In the genomic region with DNA sequence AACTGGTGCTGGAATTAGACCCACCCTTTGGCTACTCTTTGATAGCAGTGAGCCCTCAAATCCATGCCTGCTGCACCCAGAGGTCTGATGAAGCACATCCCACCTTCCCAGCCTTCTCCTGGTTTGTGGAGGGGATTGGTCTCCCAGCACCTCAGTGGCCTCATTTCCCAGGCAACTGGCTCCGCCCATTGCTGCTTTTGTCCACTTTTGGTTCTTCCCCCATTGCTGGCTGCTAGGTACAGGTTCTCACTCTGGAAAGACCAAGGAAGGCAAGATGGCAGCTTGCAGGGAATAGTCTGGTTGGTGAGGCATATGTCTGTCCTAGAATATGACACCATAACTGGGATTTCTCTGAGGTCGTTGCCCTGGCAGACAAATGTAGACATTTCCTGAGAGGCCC, we compare ENCODE assay signal across 19 cellular contexts. TPM values are rescaled to one million over a fixed set of nuclear protein-coding genes. Genes with fewer than 3 reads are reported as not detected.
DNase-seq lines count a peak whose midpoint lies in the region; ATAC-seq and TF ChIP-seq lines count a peak whose summit lies in the region.
"Had no signal": no experiment of that assay in that cellular context is flagged by ENCODE, and none has a peak within 500 bp of the region (broad histone marks: within the 10 kb centered on the region; RNA-seq: fewer than 3 reads in every experiment).

No MANE protein-coding gene starts in this region.

- no peak overlapping the region for H2AFZ ChIP-seq in GM23338

- H3K27me3 ChIP-seq in right cardiac atrium (ENCODE audit: control insufficient read depth, insufficient read depth), result no peaks in the 10 kb centered on the region
- no peaks in the 10 kb centered on the region for H3K27me3 ChIP-seq in GM23338 (ENCODE audit: insufficient read depth)
- H3K27me3 ChIP-seq: BLaER1 had no signal

- no peaks in the 10 kb centered on the region for H3K9me2 ChIP-seq in GM23338 (ENCODE audit: insufficient read depth)

- ATAC-seq in right cardiac atrium (no peak), GM23338 (no peak)
- ATAC-seq: CD8-positive, alpha-beta T cell; GM12878; HepG2 had no signal

- DNase-seq in NCI-H748 (lab: John Stamatoyannopoulos, UW; ENCODE audit: unreplicated experiment) (peak; percentile 14), NCI-H748 treated with DMSO at 0.1 percent for 48 hours (lab: John Stamatoyannopoulos, UW) (no peak), cardiac septum (ENCODE audit: low spot score) (peak; percentile 24), right cardiac atrium (no peak), mesenteric fat pad (ENCODE audit: low spot score) (peak; percentile 65), GM23338 (ENCODE audit: low spot score) (no peak), mesothelial cell of epicardium (ENCODE audit: low spot score in 2 of 2, unreplicated experiment in 2 of 2) (no peak)
- DNase-seq: Calu3; CD8-positive, alpha-beta T cell; DMS79 treated with DMSO at 0.1 percent for 48 hours; GF-D8 had no signal

- 62% methylated on average over 2 of the region's 2 CpGs for WGBS in right cardiac atrium

- no peaks in the 10 kb centered on the region for H3K79me2 ChIP-seq in GM23338 (replicated peaks; ENCODE audit: insufficient read depth)

- H3K36me3 Mint-ChIP-seq in GM23338 (ENCODE audit: low read depth), result no peaks in the 10 kb centered on the region
- H3K36me3 Mint-ChIP-seq in mesothelial cell of epicardium, result no peaks in the 10 kb centered on the region
- H3K36me3 Mint-ChIP-seq: CD8-positive, alpha-beta T cell had no signal

- H3K4me1 Mint-ChIP-seq in GM23338, result no peaks in the 10 kb centered on the region
- H3K4me1 Mint-ChIP-seq in mesothelial cell of epicardium, result peaks cover under 1% of the 10 kb centered on the region

- H3K27ac Mint-ChIP-seq in GM23338, result no peak overlapping the region
- H3K27ac Mint-ChIP-seq in mesothelial cell of epicardium, result no peak overlapping the region
- H3K27ac Mint-ChIP-seq: CD8-positive, alpha-beta T cell had no signal

- no peaks in the 10 kb centered on the region for H3K9me3 ChIP-seq in right cardiac atrium (ENCODE audit: control insufficient read depth, low read length)
- H3K9me3 ChIP-seq: BLaER1, HAP-1 had no signal

- no peak for TF ChIP-seq CTCF in GM23338 (conservative IDR thresholded peaks at IDR 0.05; ENCODE audit: low read depth in 2 of 2)
- no peak for TF ChIP-seq CTCF in mesothelial cell of epicardium (IDR thresholded peaks at IDR 0.05; ENCODE audit: unreplicated experiment)

- no peaks in the 10 kb centered on the region for H3K36me3 ChIP-seq in GM23338 (ENCODE audit: insufficient read depth)
- H3K36me3 ChIP-seq: BLaER1, HAP-1 had no signal

- H3K27ac ChIP-seq in right cardiac atrium (ENCODE audit: low read length), result no peak overlapping the region
- no peak overlapping the region for H3K27ac ChIP-seq in GM23338 (ENCODE audit: low read depth)
- H3K27ac ChIP-seq: 22Rv1, BLaER1 had no signal

- H3K4me1 ChIP-seq in right cardiac atrium (ENCODE audit: control insufficient read depth, insufficient read depth, low read length), result no peaks in the 10 kb centered on the region
- no peaks in the 10 kb centered on the region for H3K4me1 ChIP-seq in GM23338 (ENCODE audit: insufficient read depth)
- H3K4me1 ChIP-seq: HAP-1 had no signal

- H3K4me2 ChIP-seq in GM23338, result no peak overlapping the region
- H3K4me2 ChIP-seq: BLaER1 had no signal

- H3K27me3 Mint-ChIP-seq in GM23338 (ENCODE audit: insufficient read depth, low read depth, poor library complexity) (peaks cover 4% of the 10 kb centered on the region), mesothelial cell of epicardium (ENCODE audit: low read depth) (peaks cover 3% of the 10 kb centered on the region)

- H3K4me3 ChIP-seq in right cardiac atrium (ENCODE audit: low read length) (no peak overlapping the region), GM23338 (no peak overlapping the region)
- H3K4me3 ChIP-seq: BLaER1, GM12878, HAP-1 had no signal

- H3K9me3 Mint-ChIP-seq in GM23338, result no peaks in the 10 kb centered on the region
- no peaks in the 10 kb centered on the region for H3K9me3 Mint-ChIP-seq in mesothelial cell of epicardium
- H3K9me3 Mint-ChIP-seq: CD8-positive, alpha-beta T cell had no signal

- H3F3A ChIP-seq in GM23338 (replicated peaks; ENCODE audit: low read depth), result no peaks in the 10 kb centered on the region

- intact Hi-C loops in cardiac septum (cut with DNase I) (no loop called here), right cardiac atrium (cut with DNase I) (no loop called here)

- H4K20me1 ChIP-seq in GM23338 (replicated peaks; ENCODE audit: insufficient read depth), result no peaks in the 10 kb centered on the region
- H4K20me1 ChIP-seq: BLaER1 had no signal

- no peak overlapping the region for H3K4me3 Mint-ChIP-seq in GM23338
- H3K4me3 Mint-ChIP-seq in mesothelial cell of epicardium, result no peak overlapping the region
- H3K4me3 Mint-ChIP-seq: CD8-positive, alpha-beta T cell had no signal

TF ChIP-seq in GM23338, 12 proteins besides CTCF, POLR2A, EP300 and RAD21:
- no peak for TF ChIP-seq EZH2phosphoT487 (IDR thresholded peaks at IDR 0.05; ENCODE audit: unreplicated experiment)
- no peak for TF ChIP-seq JUNB (IDR thresholded peaks at IDR 0.05; ENCODE audit: unreplicated experiment)
- TF ChIP-seq, protein P1, sequence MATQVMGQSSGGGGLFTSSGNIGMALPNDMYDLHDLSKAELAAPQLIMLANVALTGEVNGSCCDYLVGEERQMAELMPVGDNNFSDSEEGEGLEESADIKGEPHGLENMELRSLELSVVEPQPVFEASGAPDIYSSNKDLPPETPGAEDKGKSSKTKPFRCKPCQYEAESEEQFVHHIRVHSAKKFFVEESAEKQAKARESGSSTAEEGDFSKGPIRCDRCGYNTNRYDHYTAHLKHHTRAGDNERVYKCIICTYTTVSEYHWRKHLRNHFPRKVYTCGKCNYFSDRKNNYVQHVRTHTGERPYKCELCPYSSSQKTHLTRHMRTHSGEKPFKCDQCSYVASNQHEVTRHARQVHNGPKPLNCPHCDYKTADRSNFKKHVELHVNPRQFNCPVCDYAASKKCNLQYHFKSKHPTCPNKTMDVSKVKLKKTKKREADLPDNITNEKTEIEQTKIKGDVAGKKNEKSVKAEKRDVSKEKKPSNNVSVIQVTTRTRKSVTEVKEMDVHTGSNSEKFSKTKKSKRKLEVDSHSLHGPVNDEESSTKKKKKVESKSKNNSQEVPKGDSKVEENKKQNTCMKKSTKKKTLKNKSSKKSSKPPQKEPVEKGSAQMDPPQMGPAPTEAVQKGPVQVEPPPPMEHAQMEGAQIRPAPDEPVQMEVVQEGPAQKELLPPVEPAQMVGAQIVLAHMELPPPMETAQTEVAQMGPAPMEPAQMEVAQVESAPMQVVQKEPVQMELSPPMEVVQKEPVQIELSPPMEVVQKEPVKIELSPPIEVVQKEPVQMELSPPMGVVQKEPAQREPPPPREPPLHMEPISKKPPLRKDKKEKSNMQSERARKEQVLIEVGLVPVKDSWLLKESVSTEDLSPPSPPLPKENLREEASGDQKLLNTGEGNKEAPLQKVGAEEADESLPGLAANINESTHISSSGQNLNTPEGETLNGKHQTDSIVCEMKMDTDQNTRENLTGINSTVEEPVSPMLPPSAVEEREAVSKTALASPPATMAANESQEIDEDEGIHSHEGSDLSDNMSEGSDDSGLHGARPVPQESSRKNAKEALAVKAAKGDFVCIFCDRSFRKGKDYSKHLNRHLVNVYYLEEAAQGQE (IDR thresholded peaks at IDR 0.05; ENCODE audit: unreplicated experiment), result no peak

RNA-seq across cellular contexts. Expression of gene KRT5, which starts 10.2 kb away (rescaled TPM):
- not detected for total RNA-seq in cardiac septum
- not detected for total RNA-seq in right cardiac atrium
- polyA plus RNA-seq in right cardiac atrium, result 0.07 TPM
- total RNA-seq in mesenteric fat pad, result 3.0 TPM
- total RNA-seq in GM23338 (2014; rRNA removed; shearing (Covaris generic)), result not detected in 2 replicates
- not detected in 2 replicates for polyA plus RNA-seq in GM23338 (2016; fragmentation: Nextera tagmentation; extraction: Ambion mirVana)
- total RNA-seq in mesothelial cell of epicardium, result 0.51 to 1.4 TPM (median 0.72 TPM) in 3 replicates
- total RNA-seq: CD8-positive, alpha-beta T cell; GM12878; H4; HepG2 had no signal
- polyA plus RNA-seq: AG04450 had no signal

RNA-seq across cellular contexts. Expression of gene KRT71, which starts 22.6 kb away (rescaled TPM):
- total RNA-seq in cardiac septum (not detected), right cardiac atrium (not detected), mesenteric fat pad (not detected), mesothelial cell of epicardium (not detected in 3 replicates)
- polyA plus RNA-seq in right cardiac atrium (not detected), GM23338 (2016; fragmentation: Nextera tagmentation; extraction: Ambion mirVana) (not detected in 2 replicates)
- not detected in 2 replicates for total RNA-seq in GM23338 (2014; rRNA removed; shearing (Covaris generic))
- total RNA-seq: A673; Calu3; CD8-positive, alpha-beta T cell; GM12878; H4; HepG2 had no signal
- polyA plus RNA-seq: AG04450, GM12878, HepG2 had no signal

RNA-seq across cellular contexts. Expression of gene KRT6A, which starts 37.3 kb away (rescaled TPM):
- total RNA-seq in cardiac septum (not detected), right cardiac atrium (not detected), mesenteric fat pad (not detected), mesothelial cell of epicardium (1.2 TPM in 1 of 3 replicates, not detected in the others)
- polyA plus RNA-seq in right cardiac atrium (not detected), GM23338 (2016; fragmentation: Nextera tagmentation; extraction: Ambion mirVana) (not detected in 2 replicates)
- total RNA-seq in GM23338 (2014; rRNA removed; shearing (Covaris generic)), result not detected in 2 replicates
- total RNA-seq: CD8-positive, alpha-beta T cell; GM12878; H4; HepG2 had no signal
- polyA plus RNA-seq: AG04450 had no signal

RNA-seq across cellular contexts. Expression of gene KRT74, which starts 43.3 kb away (rescaled TPM):
- not detected for total RNA-seq in cardiac septum
- 1 to 10 TPM in 2 of 4 donors, under 1 TPM in 2; 0.47 to 2.2 (median 1.2) TPM for total RNA-seq in right cardiac atrium
- polyA plus RNA-seq in right cardiac atrium, result 0.14 TPM
- not detected for total RNA-seq in mesenteric fat pad
- not detected in 2 replicates for total RNA-seq in GM23338 (2014; rRNA removed; shearing (Covaris generic))
- polyA plus RNA-seq in GM23338 (2016; fragmentation: Nextera tagmentation; extraction: Ambion mirVana), result not detected in 2 replicates
- total RNA-seq in mesothelial cell of epicardium, result not detected in 3 replicates
- total RNA-seq: A673; Calu3; CD8-positive, alpha-beta T cell; GM12878; H4; HepG2 had no signal
- polyA plus RNA-seq: AG04450, GM12878, HepG2 had no signal

RNA-seq across cellular contexts. Expression of gene KRT6C, which starts 56.8 kb away (rescaled TPM):
- total RNA-seq in cardiac septum (not detected), right cardiac atrium (not detected), mesenteric fat pad (not detected), mesothelial cell of epicardium (not detected in 3 replicates)
- polyA plus RNA-seq in right cardiac atrium (not detected), GM23338 (2016; fragmentation: Nextera tagmentation; extraction: Ambion mirVana) (not detected in 2 replicates)
- not detected in 2 replicates for total RNA-seq in GM23338 (2014; rRNA removed; shearing (Covaris generic))
- total RNA-seq: A673; Calu3; CD8-positive, alpha-beta T cell; GM12878; H4; HepG2 had no signal
- polyA plus RNA-seq: AG04450, GM12878 had no signal

Comparison
In these comparisons a context has a peak if more than half of its experiments do, and no peak if none do; other contexts are left out.
1. DNase-seq: peak in NCI-H748 (single experiment), cardiac septum (single experiment) and mesenteric fat pad (single experiment); none in NCI-H748 treated with DMSO at 0.1 percent for 48 hours (single experiment), right cardiac atrium (0 of 3), GM23338 (single experiment) and mesothelial cell of epicardium (0 of 2).